Comparison of ENCODE assay signal across 1 cellular context in the genomic region with DNA sequence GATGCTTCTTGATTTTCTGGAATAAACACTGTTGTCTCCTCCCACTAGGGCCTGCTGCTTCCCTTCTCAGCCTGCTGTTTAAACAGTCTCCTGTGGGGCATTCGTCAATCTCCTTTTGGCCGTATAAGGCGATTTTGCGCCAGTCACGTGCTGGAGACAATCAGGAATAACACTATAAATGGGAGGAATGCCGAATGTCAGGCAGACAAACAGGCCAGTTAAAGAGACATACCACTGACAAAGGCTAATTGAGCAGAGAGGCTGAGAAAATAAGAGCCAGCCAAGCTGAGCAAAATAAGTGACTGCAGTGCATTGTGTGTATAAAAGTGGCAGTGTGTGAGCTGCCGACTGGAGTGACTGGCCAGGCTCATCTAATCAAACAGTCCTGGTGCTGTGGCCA.
A peak's percentile ranks its signal among the peaks of the same experiment; 100 is the strongest.
TF ChIP-seq lines count a peak whose summit lies in the region.

No MANE protein-coding gene starts in this region.

TF ChIP-seq in H1, 55 proteins besides CTCF, POLR2A, EP300 and RAD21:
- TF ChIP-seq TAF1 (IDR thresholded peaks at IDR 0.05; ENCODE audit: low read depth, low read length) (no peak), SIX5 (IDR thresholded peaks at IDR 0.05; ENCODE audit: low read depth, low read length) (no peak), TEAD4 (IDR thresholded peaks at IDR 0.05; ENCODE audit: low read depth, low read length) (peak; percentile 61; the same call in 1 of the 2 replicates), SRF (IDR thresholded peaks at IDR 0.05; ENCODE audit: low read depth, low read length) (peak; percentile 98), SP2 (IDR thresholded peaks at IDR 0.05; ENCODE audit: low read length) (no peak), BRCA1 (IDR thresholded peaks at IDR 0.05; ENCODE audit: low read depth, low read length) (no peak), CREB1 (IDR thresholded peaks at IDR 0.05) (no peak), TAF7 (optimal IDR thresholded peaks at IDR 0.05; ENCODE audit: borderline replicate concordance, low read depth, low read length) (no peak), EGR1 (IDR thresholded peaks at IDR 0.05; ENCODE audit: borderline replicate concordance, low read depth, low read length) (no peak), NANOG (IDR thresholded peaks at IDR 0.05; ENCODE audit: insufficient read depth, low read depth, low read length, poor library complexity, severe bottlenecking) (no peak), KDM4A (IDR thresholded peaks at IDR 0.05; ENCODE audit: low read depth, low read length, severe bottlenecking) (no peak), POU5F1 (IDR thresholded peaks at IDR 0.05; ENCODE audit: low read depth, low read length) (no peak), JUND (IDR thresholded peaks at IDR 0.05; ENCODE audit: low read length) (no peak), POLR2AphosphoS5 (IDR thresholded peaks at IDR 0.05; ENCODE audit: low read depth, low read length) (no peak), TCF12 (IDR thresholded peaks at IDR 0.05; ENCODE audit: low read depth, low read length) (no peak), GTF2F1 (IDR thresholded peaks at IDR 0.05; ENCODE audit: borderline replicate concordance, low read depth, low read length) (no peak), YY1 (IDR thresholded peaks at IDR 0.05; ENCODE audit: low read depth, low read length) (no peak), HDAC6 (IDR thresholded peaks at IDR 0.05; ENCODE audit: low read depth, low read length) (no peak), RNF2 (IDR thresholded peaks at IDR 0.05; ENCODE audit: borderline replicate concordance, low read depth, low read length, missing control alignments, poor library complexity, severe bottlenecking) (no peak), GABPA (IDR thresholded peaks at IDR 0.05; ENCODE audit: borderline replicate concordance, insufficient read depth, low read length) (no peak), CHD1 (IDR thresholded peaks at IDR 0.05; ENCODE audit: low read depth, low read length) (no peak), SIRT6 (IDR thresholded peaks at IDR 0.05; ENCODE audit: low read length) (no peak), SIN3A (conservative IDR thresholded peaks at IDR 0.05 in 1 of 2, IDR thresholded peaks at IDR 0.05 in 1 of 2; ENCODE audit: low read depth in 1 of 2, low read length in 2 of 2) (no peak), BACH1 (IDR thresholded peaks at IDR 0.05; ENCODE audit: low read length) (no peak), HDAC2 (IDR thresholded peaks at IDR 0.05; ENCODE audit: borderline replicate concordance in 1 of 2, low read depth in 2 of 2, low read length in 2 of 2) (no peak), SAP30 (IDR thresholded peaks at IDR 0.05; ENCODE audit: insufficient read depth, insufficient replicate concordance, low read length) (no peak), SP1 (IDR thresholded peaks at IDR 0.05; ENCODE audit: low read depth, low read length) (no peak), SP4 (IDR thresholded peaks at IDR 0.05; ENCODE audit: low read length) (no peak), CTBP2 (IDR thresholded peaks at IDR 0.05; ENCODE audit: borderline replicate concordance, insufficient read depth, insufficient read length, low read length) (no peak), SUZ12 (IDR thresholded peaks at IDR 0.05; ENCODE audit: low read length) (no peak), CBX8 (IDR thresholded peaks at IDR 0.05; ENCODE audit: borderline replicate concordance, low read depth, low read length) (no peak), CHD2 (IDR thresholded peaks at IDR 0.05; ENCODE audit: low read length) (no peak), CBX5 (IDR thresholded peaks at IDR 0.05; ENCODE audit: low read depth, low read length) (no peak), USF2 (IDR thresholded peaks at IDR 0.05; ENCODE audit: low read length) (peak; percentile 84), RXRA (IDR thresholded peaks at IDR 0.05; ENCODE audit: insufficient read depth, low read depth, low read length) (no peak), KDM5A (IDR thresholded peaks at IDR 0.05; ENCODE audit: low read length) (no peak), EZH2 (IDR thresholded peaks at IDR 0.05; ENCODE audit: low read depth, low read length, severe bottlenecking) (no peak), CEBPB (IDR thresholded peaks at IDR 0.05; ENCODE audit: low read depth, low read length) (no peak), ATF3 (IDR thresholded peaks at IDR 0.05; ENCODE audit: insufficient read depth, low read depth, low read length) (peak; percentile 31; the same call in 1 of the 2 replicates), MAFK (IDR thresholded peaks at IDR 0.05; ENCODE audit: low read depth, low read length) (no peak), TBP (IDR thresholded peaks at IDR 0.05; ENCODE audit: low read depth, low read length) (peak; percentile 74), JUN (IDR thresholded peaks at IDR 0.05; ENCODE audit: low read depth, low read length) (no peak), PHF8 (conservative IDR thresholded peaks at IDR 0.05; ENCODE audit: low read depth, low read length) (no peak)
- TF ChIP-seq, protein P1, sequence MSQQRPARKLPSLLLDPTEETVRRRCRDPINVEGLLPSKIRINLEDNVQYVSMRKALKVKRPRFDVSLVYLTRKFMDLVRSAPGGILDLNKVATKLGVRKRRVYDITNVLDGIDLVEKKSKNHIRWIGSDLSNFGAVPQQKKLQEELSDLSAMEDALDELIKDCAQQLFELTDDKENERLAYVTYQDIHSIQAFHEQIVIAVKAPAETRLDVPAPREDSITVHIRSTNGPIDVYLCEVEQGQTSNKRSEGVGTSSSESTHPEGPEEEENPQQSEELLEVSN (IDR thresholded peaks at IDR 0.05), result no peak; the same call in 1 of the 2 replicates
- TF ChIP-seq, protein P2, sequence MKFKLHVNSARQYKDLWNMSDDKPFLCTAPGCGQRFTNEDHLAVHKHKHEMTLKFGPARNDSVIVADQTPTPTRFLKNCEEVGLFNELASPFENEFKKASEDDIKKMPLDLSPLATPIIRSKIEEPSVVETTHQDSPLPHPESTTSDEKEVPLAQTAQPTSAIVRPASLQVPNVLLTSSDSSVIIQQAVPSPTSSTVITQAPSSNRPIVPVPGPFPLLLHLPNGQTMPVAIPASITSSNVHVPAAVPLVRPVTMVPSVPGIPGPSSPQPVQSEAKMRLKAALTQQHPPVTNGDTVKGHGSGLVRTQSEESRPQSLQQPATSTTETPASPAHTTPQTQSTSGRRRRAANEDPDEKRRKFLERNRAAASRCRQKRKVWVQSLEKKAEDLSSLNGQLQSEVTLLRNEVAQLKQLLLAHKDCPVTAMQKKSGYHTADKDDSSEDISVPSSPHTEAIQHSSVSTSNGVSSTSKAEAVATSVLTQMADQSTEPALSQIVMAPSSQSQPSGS (IDR thresholded peaks at IDR 0.05; ENCODE audit: low read length), result no peak
- TF ChIP-seq, protein P3, sequence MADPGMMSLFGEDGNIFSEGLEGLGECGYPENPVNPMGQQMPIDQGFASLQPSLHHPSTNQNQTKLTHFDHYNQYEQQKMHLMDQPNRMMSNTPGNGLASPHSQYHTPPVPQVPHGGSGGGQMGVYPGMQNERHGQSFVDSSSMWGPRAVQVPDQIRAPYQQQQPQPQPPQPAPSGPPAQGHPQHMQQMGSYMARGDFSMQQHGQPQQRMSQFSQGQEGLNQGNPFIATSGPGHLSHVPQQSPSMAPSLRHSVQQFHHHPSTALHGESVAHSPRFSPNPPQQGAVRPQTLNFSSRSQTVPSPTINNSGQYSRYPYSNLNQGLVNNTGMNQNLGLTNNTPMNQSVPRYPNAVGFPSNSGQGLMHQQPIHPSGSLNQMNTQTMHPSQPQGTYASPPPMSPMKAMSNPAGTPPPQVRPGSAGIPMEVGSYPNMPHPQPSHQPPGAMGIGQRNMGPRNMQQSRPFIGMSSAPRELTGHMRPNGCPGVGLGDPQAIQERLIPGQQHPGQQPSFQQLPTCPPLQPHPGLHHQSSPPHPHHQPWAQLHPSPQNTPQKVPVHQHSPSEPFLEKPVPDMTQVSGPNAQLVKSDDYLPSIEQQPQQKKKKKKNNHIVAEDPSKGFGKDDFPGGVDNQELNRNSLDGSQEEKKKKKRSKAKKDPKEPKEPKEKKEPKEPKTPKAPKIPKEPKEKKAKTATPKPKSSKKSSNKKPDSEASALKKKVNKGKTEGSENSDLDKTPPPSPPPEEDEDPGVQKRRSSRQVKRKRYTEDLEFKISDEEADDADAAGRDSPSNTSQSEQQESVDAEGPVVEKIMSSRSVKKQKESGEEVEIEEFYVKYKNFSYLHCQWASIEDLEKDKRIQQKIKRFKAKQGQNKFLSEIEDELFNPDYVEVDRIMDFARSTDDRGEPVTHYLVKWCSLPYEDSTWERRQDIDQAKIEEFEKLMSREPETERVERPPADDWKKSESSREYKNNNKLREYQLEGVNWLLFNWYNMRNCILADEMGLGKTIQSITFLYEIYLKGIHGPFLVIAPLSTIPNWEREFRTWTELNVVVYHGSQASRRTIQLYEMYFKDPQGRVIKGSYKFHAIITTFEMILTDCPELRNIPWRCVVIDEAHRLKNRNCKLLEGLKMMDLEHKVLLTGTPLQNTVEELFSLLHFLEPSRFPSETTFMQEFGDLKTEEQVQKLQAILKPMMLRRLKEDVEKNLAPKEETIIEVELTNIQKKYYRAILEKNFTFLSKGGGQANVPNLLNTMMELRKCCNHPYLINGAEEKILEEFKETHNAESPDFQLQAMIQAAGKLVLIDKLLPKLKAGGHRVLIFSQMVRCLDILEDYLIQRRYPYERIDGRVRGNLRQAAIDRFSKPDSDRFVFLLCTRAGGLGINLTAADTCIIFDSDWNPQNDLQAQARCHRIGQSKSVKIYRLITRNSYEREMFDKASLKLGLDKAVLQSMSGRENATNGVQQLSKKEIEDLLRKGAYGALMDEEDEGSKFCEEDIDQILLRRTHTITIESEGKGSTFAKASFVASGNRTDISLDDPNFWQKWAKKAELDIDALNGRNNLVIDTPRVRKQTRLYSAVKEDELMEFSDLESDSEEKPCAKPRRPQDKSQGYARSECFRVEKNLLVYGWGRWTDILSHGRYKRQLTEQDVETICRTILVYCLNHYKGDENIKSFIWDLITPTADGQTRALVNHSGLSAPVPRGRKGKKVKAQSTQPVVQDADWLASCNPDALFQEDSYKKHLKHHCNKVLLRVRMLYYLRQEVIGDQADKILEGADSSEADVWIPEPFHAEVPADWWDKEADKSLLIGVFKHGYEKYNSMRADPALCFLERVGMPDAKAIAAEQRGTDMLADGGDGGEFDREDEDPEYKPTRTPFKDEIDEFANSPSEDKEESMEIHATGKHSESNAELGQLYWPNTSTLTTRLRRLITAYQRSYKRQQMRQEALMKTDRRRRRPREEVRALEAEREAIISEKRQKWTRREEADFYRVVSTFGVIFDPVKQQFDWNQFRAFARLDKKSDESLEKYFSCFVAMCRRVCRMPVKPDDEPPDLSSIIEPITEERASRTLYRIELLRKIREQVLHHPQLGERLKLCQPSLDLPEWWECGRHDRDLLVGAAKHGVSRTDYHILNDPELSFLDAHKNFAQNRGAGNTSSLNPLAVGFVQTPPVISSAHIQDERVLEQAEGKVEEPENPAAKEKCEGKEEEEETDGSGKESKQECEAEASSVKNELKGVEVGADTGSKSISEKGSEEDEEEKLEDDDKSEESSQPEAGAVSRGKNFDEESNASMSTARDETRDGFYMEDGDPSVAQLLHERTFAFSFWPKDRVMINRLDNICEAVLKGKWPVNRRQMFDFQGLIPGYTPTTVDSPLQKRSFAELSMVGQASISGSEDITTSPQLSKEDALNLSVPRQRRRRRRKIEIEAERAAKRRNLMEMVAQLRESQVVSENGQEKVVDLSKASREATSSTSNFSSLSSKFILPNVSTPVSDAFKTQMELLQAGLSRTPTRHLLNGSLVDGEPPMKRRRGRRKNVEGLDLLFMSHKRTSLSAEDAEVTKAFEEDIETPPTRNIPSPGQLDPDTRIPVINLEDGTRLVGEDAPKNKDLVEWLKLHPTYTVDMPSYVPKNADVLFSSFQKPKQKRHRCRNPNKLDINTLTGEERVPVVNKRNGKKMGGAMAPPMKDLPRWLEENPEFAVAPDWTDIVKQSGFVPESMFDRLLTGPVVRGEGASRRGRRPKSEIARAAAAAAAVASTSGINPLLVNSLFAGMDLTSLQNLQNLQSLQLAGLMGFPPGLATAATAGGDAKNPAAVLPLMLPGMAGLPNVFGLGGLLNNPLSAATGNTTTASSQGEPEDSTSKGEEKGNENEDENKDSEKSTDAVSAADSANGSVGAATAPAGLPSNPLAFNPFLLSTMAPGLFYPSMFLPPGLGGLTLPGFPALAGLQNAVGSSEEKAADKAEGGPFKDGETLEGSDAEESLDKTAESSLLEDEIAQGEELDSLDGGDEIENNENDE (IDR thresholded peaks at IDR 0.05; ENCODE audit: insufficient replicate concordance, low read length), result no peak
- TF ChIP-seq, protein P4, sequence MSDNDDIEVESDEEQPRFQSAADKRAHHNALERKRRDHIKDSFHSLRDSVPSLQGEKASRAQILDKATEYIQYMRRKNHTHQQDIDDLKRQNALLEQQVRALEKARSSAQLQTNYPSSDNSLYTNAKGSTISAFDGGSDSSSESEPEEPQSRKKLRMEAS (IDR thresholded peaks at IDR 0.05), result peak; percentile 58; the same call in 1 of the 2 replicates
